In genomic region chr1:923131-923990, GRCh38 we compare ENCODE assay signal across 9 cellular contexts. TPM values are rescaled to one million over a fixed set of nuclear protein-coding genes. Genes with fewer than 3 reads are reported as not detected.
DNase-seq lines count a peak whose midpoint lies in the region; ATAC-seq and TF ChIP-seq lines count a peak whose summit lies in the region.
"Had no signal": no experiment of that assay in that cellular context is flagged by ENCODE, and none has a peak within 500 bp of the region (broad histone marks: within the 10 kb centered on the region; RNA-seq: fewer than 3 reads in every experiment).

SAMD11 (plus strand) TSS chr1:923923; CDS start chr1:924432, 509 bp downstream.

- H2AFZ ChIP-seq in smooth muscle cell (ENCODE audit: low read depth) = peak within 1 kb of the TSS; percentile 59

- H3K27ac ChIP-seq in smooth muscle cell (ENCODE audit: low read depth) = no peak within 1 kb of the TSS

- H3K4me1 ChIP-seq in smooth muscle cell (ENCODE audit: low read depth) = peaks cover 15% of the 10 kb centered on the region

- ATAC-seq in HG03196 (IDR thresholded peaks at IDR 0.05; ENCODE audit: unreplicated experiment) (no peak), GM18870 (IDR thresholded peaks at IDR 0.05; ENCODE audit: unreplicated experiment) (no peak)

- WGBS in smooth muscle cell (ENCODE audit: low lambda C conversion rate) = 4% methylated on average over 65 of the region's 72 CpGs

- H3K4me2 ChIP-seq in smooth muscle cell = peak within 1 kb of the TSS; percentile 95

- H3F3A ChIP-seq in smooth muscle cell (ENCODE audit: low read depth) = no peaks in the 10 kb centered on the region

- H3K9ac ChIP-seq in smooth muscle cell (ENCODE audit: low read depth) = no peak within 1 kb of the TSS

- no peaks in the 10 kb centered on the region for H3K36me3 ChIP-seq in smooth muscle cell (ENCODE audit: low read depth)

- no peaks in the 10 kb centered on the region for H3K9me3 ChIP-seq in smooth muscle cell (replicated peaks; ENCODE audit: low read depth)

- DNase-seq in DMS53 (lab: John Stamatoyannopoulos, UW) = peak; percentile 93
- peak; percentile 61 for DNase-seq in NAMALWA (ENCODE audit: low spot score)
- peak; percentile 67 for DNase-seq in UCSD-AML1 (lab: John Stamatoyannopoulos, UW; ENCODE audit: unreplicated experiment)
- DNase-seq in central memory CD4-positive, alpha-beta T cell = peak; percentile 61
- peak; percentile 93 for DNase-seq in iris pigment epithelial cell (ENCODE audit: low read depth)
- peak; percentile 49 for DNase-seq in smooth muscle cell (lab: John Stamatoyannopoulos, UW; ENCODE audit: unreplicated experiment)

- peak within 1 kb of the TSS; percentile 56 for H3K4me3 ChIP-seq in smooth muscle cell

- peaks cover 45% of the 10 kb centered on the region for H4K20me1 ChIP-seq in smooth muscle cell (ENCODE audit: low read depth)

- TF ChIP-seq CTCF in smooth muscle cell (IDR thresholded peaks at IDR 0.05; ENCODE audit: borderline replicate concordance, insufficient read depth, poor library complexity, severe bottlenecking) = no peak

- H3K79me2 ChIP-seq in smooth muscle cell (ENCODE audit: low read depth) = no peaks in the 10 kb centered on the region

- H3K27me3 ChIP-seq in smooth muscle cell (ENCODE audit: low read depth) = no peaks in the 10 kb centered on the region

RNA-seq across cellular contexts. Expression of gene SAMD11, which starts in this region (rescaled TPM):
- total RNA-seq in smooth muscle cell = 7.5 and 18.0 TPM in 2 replicates
- polyA plus RNA-seq in smooth muscle cell = 21.1 and 24.1 TPM in 2 replicates
- total RNA-seq: T-helper 2 cell treated with Interferon-gamma antibody and Interleukin-4, amounts not matched to agents 100 ng/mL and 5 ng/mL, for 36 hours had no signal
